11 cellular contexts compared by ENCODE assay signal in the genomic region with DNA sequence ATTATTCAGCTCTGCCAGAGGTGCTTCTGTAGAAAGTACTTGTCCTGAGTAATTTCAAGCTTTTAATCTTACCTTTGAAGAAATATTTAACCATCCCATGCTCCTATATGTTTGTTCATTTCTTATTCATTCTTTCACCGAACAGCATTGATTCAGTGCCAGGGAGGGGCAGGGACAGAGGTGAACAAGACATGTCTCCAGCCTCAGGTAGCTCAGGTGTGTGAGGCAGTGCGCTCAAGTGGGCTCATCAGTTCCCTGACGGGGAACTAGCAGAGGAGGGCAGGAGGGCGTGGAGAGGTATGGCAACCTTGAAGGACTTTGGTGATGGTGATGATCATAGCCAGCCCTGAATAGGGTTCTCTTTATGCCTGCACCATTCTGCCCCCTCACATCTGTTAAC. TPM values are rescaled to one million over a fixed set of nuclear protein-coding genes. Genes with fewer than 3 reads are reported as not detected.
DNase-seq lines count a peak whose midpoint lies in the region; ATAC-seq and TF ChIP-seq lines count a peak whose summit lies in the region.
"Had no signal": no experiment of that assay in that cellular context is flagged by ENCODE, and none has a peak within 500 bp of the region (broad histone marks: within the 10 kb centered on the region; RNA-seq: fewer than 3 reads in every experiment).

No MANE protein-coding gene starts in this region.

- peak overlapping the region; percentile 95 to 99 for H3K27ac ChIP-seq in esophagus (ENCODE audit: low read depth in 2 of 2, low read length in 1 of 2)
- H3K27ac ChIP-seq in osteoblast (ENCODE audit: low read depth, low read length), result peak overlapping the region; percentile 98
- H3K27ac ChIP-seq in urinary bladder (ENCODE audit: low read depth), result peak overlapping the region; percentile 43

- H3K4me3 ChIP-seq in esophagus (ENCODE audit: low read depth in 1 of 2, low read length in 2 of 2) (no peak overlapping the region), osteoblast (ENCODE audit: insufficient read depth, low read length) (no peak overlapping the region), urinary bladder (ENCODE audit: low read depth, low read length) (no peak overlapping the region)

- H3K9me3 ChIP-seq in esophagus (ENCODE audit: control insufficient read depth in 2 of 2, insufficient read depth in 1 of 2, low read depth in 1 of 2, low read length in 1 of 2) (no peaks in the 10 kb centered on the region), osteoblast (ENCODE audit: low read depth, low read length) (no peaks in the 10 kb centered on the region)

- intact Hi-C loops in activated naive CD4-positive, alpha-beta T cell treated with anti-CD3 and anti-CD28 coated beads for 36 hours (cut with micrococcal nuclease), result no loop called here

- H3K4me2 ChIP-seq in osteoblast (ENCODE audit: insufficient read depth, low read length), result peak overlapping the region; percentile 63

- no peak overlapping the region for H3K4me3 Mint-ChIP-seq in activated naive CD4-positive, alpha-beta T cell treated with anti-CD3 and anti-CD28 coated beads for 36 hours

- H3K36me3 Mint-ChIP-seq in activated naive CD4-positive, alpha-beta T cell treated with anti-CD3 and anti-CD28 coated beads, Interleukin-2, amount 50 U/mL, for 72 hours, result no peaks in the 10 kb centered on the region
- H3K36me3 Mint-ChIP-seq in activated naive CD4-positive, alpha-beta T cell treated with anti-CD3 and anti-CD28 coated beads for 36 hours (ENCODE audit: low read depth), result no peaks in the 10 kb centered on the region

- H3K27me3 Mint-ChIP-seq in activated naive CD4-positive, alpha-beta T cell treated with anti-CD3 and anti-CD28 coated beads for 36 hours (ENCODE audit: low read depth), result no peaks in the 10 kb centered on the region

- H3K4me1 Mint-ChIP-seq in activated naive CD4-positive, alpha-beta T cell treated with anti-CD3 and anti-CD28 coated beads for 36 hours (ENCODE audit: low read depth), result peaks cover 12% of the 10 kb centered on the region

- peaks cover 14 to 52% of the 10 kb centered on the region in 2 donors for H3K4me1 ChIP-seq in esophagus (ENCODE audit: control insufficient read depth in 2 of 2, insufficient read depth in 2 of 2, low read length in 1 of 2)
- H3K4me1 ChIP-seq in osteoblast (ENCODE audit: insufficient read depth, low read length), result peaks cover 63% of the 10 kb centered on the region
- peaks cover 4% of the 10 kb centered on the region for H3K4me1 ChIP-seq in urinary bladder (ENCODE audit: insufficient read depth)

- no peak for ATAC-seq in activated naive CD4-positive, alpha-beta T cell treated with anti-CD3 and anti-CD28 coated beads, Interleukin-2, amount 50 U/mL, for 72 hours
- no peak for ATAC-seq in GM21723 (IDR thresholded peaks at IDR 0.05; ENCODE audit: unreplicated experiment)

- H2AFZ ChIP-seq in osteoblast (ENCODE audit: low read length), result no peak overlapping the region

- H3K27ac Mint-ChIP-seq in activated naive CD4-positive, alpha-beta T cell treated with anti-CD3 and anti-CD28 coated beads, Interleukin-2, amount 50 U/mL, for 72 hours, result peak overlapping the region; percentile 8 to 31
- no peak overlapping the region for H3K27ac Mint-ChIP-seq in activated naive CD4-positive, alpha-beta T cell treated with anti-CD3 and anti-CD28 coated beads for 36 hours

- H3K36me3 ChIP-seq in esophagus (ENCODE audit: control insufficient read depth in 2 of 2, insufficient read depth in 2 of 2, low read length in 1 of 2) (peaks cover 0 to 6% of the 10 kb centered on the region in 2 donors), osteoblast (ENCODE audit: insufficient read depth, low read length) (peaks cover 9% of the 10 kb centered on the region), urinary bladder (ENCODE audit: insufficient read depth) (no peaks in the 10 kb centered on the region)

- 49 to 62% methylated on average over 4 of the region's 4 CpGs for WGBS in esophagus, 2 donors
- 84% methylated on average over 4 of the region's 4 CpGs for WGBS in urinary bladder

- H3K27me3 ChIP-seq in esophagus (ENCODE audit: control insufficient read depth in 1 of 2, insufficient read depth in 2 of 2, low read length in 2 of 2) (no peaks in the 10 kb centered on the region), osteoblast (ENCODE audit: insufficient read depth, low read length) (no peaks in the 10 kb centered on the region)

- no peak for TF ChIP-seq CTCF in osteoblast (IDR thresholded peaks at IDR 0.05; ENCODE audit: extremely low read depth, low read depth, low read length)
- no peak for TF ChIP-seq CTCF in GM13977 (IDR thresholded peaks at IDR 0.05; ENCODE audit: extremely low read depth, insufficient read depth, missing control alignments)

- no peak for DNase-seq in activated naive CD4-positive, alpha-beta T cell treated with anti-CD3 and anti-CD28 coated beads, Interleukin-2, amount 50 U/mL, for 72 hours (ENCODE audit: low spot score in 2 of 2)
- DNase-seq in activated naive CD4-positive, alpha-beta T cell treated with anti-CD3 and anti-CD28 coated beads for 36 hours, result no peak
- DNase-seq in osteoblast (ENCODE audit: insufficient read length, low spot score, missing footprints) (no peak), GM13977 (ENCODE audit: low spot score) (no peak), KG1 (lab: John Stamatoyannopoulos, UW) (no peak)
- DNase-seq: NCI-H2227 treated with DMSO at 0.1 percent for 48 hours; stimulated activated naive CD4-positive, alpha-beta T cell treated with Interleukin-2 at 50 U/mL for 16 hours; SW 1271 had no signal

- peaks cover 87% of the 10 kb centered on the region for H3K79me2 ChIP-seq in osteoblast (ENCODE audit: insufficient read depth, low read length)

- CTCF ChIA-PET in activated naive CD4-positive, alpha-beta T cell treated with anti-CD3 and anti-CD28 coated beads for 36 hours (lab: Charles Lee), result interaction anchor here (0.7 kb wide), 1 partner anchor 19 kb away, joined by 3 read pairs; no protein-coding TSS in a partner anchor

- H4K20me1 ChIP-seq in osteoblast (ENCODE audit: insufficient read depth, low read length), result no peaks in the 10 kb centered on the region

- H3K9me3 Mint-ChIP-seq in activated naive CD4-positive, alpha-beta T cell treated with anti-CD3 and anti-CD28 coated beads, Interleukin-2, amount 50 U/mL, for 72 hours, result no peaks in the 10 kb centered on the region
- no peaks in the 10 kb centered on the region for H3K9me3 Mint-ChIP-seq in activated naive CD4-positive, alpha-beta T cell treated with anti-CD3 and anti-CD28 coated beads for 36 hours

- in situ Hi-C loops in GM13977 (cut with MboI; ENCODE audit: low pct_unique_long_range_greater_than_20kb, low sequenced_read_pairs, unreplicated experiment), result no loop called here

RNA-seq across cellular contexts. Expression of a gene that starts 25.9 kb away (rescaled TPM):
- 10 to 100 TPM; 37.0 to 52.9 TPM for total RNA-seq in activated naive CD4-positive, alpha-beta T cell treated with anti-CD3 and anti-CD28 coated beads, Interleukin-2, amount 50 U/mL, for 72 hours
- total RNA-seq in activated naive CD4-positive, alpha-beta T cell treated with anti-CD3 and anti-CD28 coated beads for 36 hours, result 10 to 100 TPM; 33.4 to 36.2 TPM
- polyA plus RNA-seq in esophagus (10 to 100 TPM; 45.2 to 47.1 TPM), urinary bladder (103 TPM)
- total RNA-seq in osteoblast (109 and 128 TPM in 2 replicates), urinary bladder (68.5 TPM)

Comparison
In these comparisons a context has a peak if more than half of its experiments do, and no peak if none do; other contexts are left out.
1. H3K27ac ChIP-seq: peak in every context shown above with its lines; median percentile 98 in osteoblast; 97 in esophagus; 43 in urinary bladder.